Comparison of ENCODE assay signal across 9 cellular contexts in genomic region chr5:157563373-157564148, GRCh38. TPM values are rescaled to one million over a fixed set of nuclear protein-coding genes. Genes with fewer than 3 reads are reported as not detected.
A peak's percentile ranks its signal among the peaks of the same experiment; 100 is the strongest.
DNase-seq lines count a peak whose midpoint lies in the region; ATAC-seq, FAIRE-seq and TF ChIP-seq lines count a peak whose summit lies in the region.
"Had no signal": no experiment of that assay in that cellular context is flagged by ENCODE, and none has a peak within 500 bp of the region (broad histone marks: within the 10 kb centered on the region; RNA-seq: fewer than 3 reads in every experiment).

No MANE protein-coding gene starts in this region.

- no peaks in the 10 kb centered on the region; the same call in 1 of the 2 replicates for H3K9me2 ChIP-seq in PC-3 (replicated peaks; ENCODE audit: low read length)

- CTCF ChIA-PET in AG04449 (lab: Yijun Ruan, JAX) (interaction anchor here (1.3 to 4.2 kb wide), 3 partner anchors 8 to 221 kb away, joined by 3 to 16 read pairs (median 7); partner anchors contain the start of gene LSM11), PC-3 (lab: Charles Lee) (no interaction called here)
- CTCF ChIA-PET in naive thymus-derived CD4-positive, alpha-beta T cell (lab: Charles Lee), result no interaction called here

- H3K9ac ChIP-seq in PC-3 (ENCODE audit: low read length) (no peak overlapping the region), neural progenitor cell (no peak overlapping the region)

- H3K79me2 ChIP-seq in PC-3 (ENCODE audit: low read length) (peaks cover 95% of the 10 kb centered on the region), neural progenitor cell (ENCODE audit: low read depth) (no peaks in the 10 kb centered on the region)

- peaks cover 25% of the 10 kb centered on the region for H3K36me3 Mint-ChIP-seq in neural progenitor cell
- peaks cover 0 to 77% (median 0%) of the 10 kb centered on the region in 5 donors for H3K36me3 Mint-ChIP-seq in naive thymus-derived CD4-positive, alpha-beta T cell

- H3K4me3 Mint-ChIP-seq in neural progenitor cell, result no peak overlapping the region
- peak overlapping the region in 1 of 10 donors; percentile 57 for H3K4me3 Mint-ChIP-seq in naive thymus-derived CD4-positive, alpha-beta T cell
- H3K4me3 Mint-ChIP-seq: activated naive CD8-positive, alpha-beta T cell treated with anti-CD3 and anti-CD28 coated beads, Interleukin-2, amount 10 ng/mL, durations not matched to agents 7 days and 5 days had no signal

- H3F3A ChIP-seq in PC-3 (ENCODE audit: low read length, unreplicated experiment) (peaks cover 11% of the 10 kb centered on the region), neural progenitor cell (ENCODE audit: low read depth) (peaks cover 3% of the 10 kb centered on the region)

- no peak for FAIRE-seq in urothelium cell line (lab: Jason Lieb, UNC)

- BruUV-seq in PC-3 (replicated peaks; lab: Mats Ljungman, UMichigan), result no TSS peak

- peaks cover 77% of the 10 kb centered on the region for H3K36me3 ChIP-seq in PC-3 (ENCODE audit: low read depth, low read length)
- no peaks in the 10 kb centered on the region for H3K36me3 ChIP-seq in neural progenitor cell
- H3K36me3 ChIP-seq in naive thymus-derived CD4-positive, alpha-beta T cell (ENCODE audit: control insufficient read depth in 2 of 3, insufficient read depth in 3 of 3, low read length in 3 of 3), result peaks cover 0 to 3% (median 0%) of the 10 kb centered on the region in 3 experiments

- intact Hi-C loops in PC-3 (cut with micrococcal nuclease), result no loop called here
- intact Hi-C loops in naive thymus-derived CD4-positive, alpha-beta T cell (cut with micrococcal nuclease), result loop anchor here in 1 of 2 donors (2.0 kb wide), 1 partner anchor 15 kb away; no protein-coding TSS in a partner anchor

- H3K27me3 Mint-ChIP-seq in neural progenitor cell (ENCODE audit: insufficient read depth, low read depth), result no peaks in the 10 kb centered on the region
- no peaks in the 10 kb centered on the region for H3K27me3 Mint-ChIP-seq in naive thymus-derived CD4-positive, alpha-beta T cell
- H3K27me3 Mint-ChIP-seq: activated naive CD8-positive, alpha-beta T cell treated with anti-CD3 and anti-CD28 coated beads, Interleukin-2, amount 10 ng/mL, durations not matched to agents 7 days and 5 days had no signal

- H3K27ac ChIP-seq in PC-3 (ENCODE audit: low read length) (peak overlapping the region; percentile 44), neural progenitor cell (no peak overlapping the region)
- H3K27ac ChIP-seq in naive thymus-derived CD4-positive, alpha-beta T cell (ENCODE audit: low read depth, low read length), result no peak overlapping the region

- DNase-seq in AG04449 (ENCODE audit: low read depth, low spot score) (peak; percentile 83), PC-3 (peak; percentile 77), dedifferentiated amniotic fluid mesenchymal stem cell (ENCODE audit: extremely low spot score) (peak; percentile 48), neural progenitor cell (ENCODE audit: low spot score) (no peak), urothelium cell line (ENCODE audit: low spot score) (no peak), inferior parietal cortex (ENCODE audit: extremely low spot score) (no peak)
- no peak for DNase-seq in naive thymus-derived CD4-positive, alpha-beta T cell
- DNase-seq: activated naive CD8-positive, alpha-beta T cell treated with anti-CD3 and anti-CD28 coated beads, Interleukin-2, amount 10 ng/mL, durations not matched to agents 7 days and 5 days had no signal

- H3K9me3 Mint-ChIP-seq in neural progenitor cell, result no peaks in the 10 kb centered on the region
- H3K9me3 Mint-ChIP-seq in naive thymus-derived CD4-positive, alpha-beta T cell, result no peaks in the 10 kb centered on the region
- H3K9me3 Mint-ChIP-seq: activated naive CD8-positive, alpha-beta T cell treated with anti-CD3 and anti-CD28 coated beads, Interleukin-2, amount 10 ng/mL, durations not matched to agents 7 days and 5 days had no signal

- H3K4me1 Mint-ChIP-seq in neural progenitor cell, result peaks cover 53% of the 10 kb centered on the region
- peaks cover 0 to 81% (median 4%) of the 10 kb centered on the region in 7 donors for H3K4me1 Mint-ChIP-seq in naive thymus-derived CD4-positive, alpha-beta T cell

- H3K27ac Mint-ChIP-seq in neural progenitor cell, result peak overlapping the region; percentile 5
- peak overlapping the region in 1 of 9 donors; percentile 82 for H3K27ac Mint-ChIP-seq in naive thymus-derived CD4-positive, alpha-beta T cell
- H3K27ac Mint-ChIP-seq: activated naive CD8-positive, alpha-beta T cell treated with anti-CD3 and anti-CD28 coated beads, Interleukin-2, amount 10 ng/mL, durations not matched to agents 7 days and 5 days had no signal

- H3K27me3 ChIP-seq in PC-3 (ENCODE audit: low read length), result no peaks in the 10 kb centered on the region
- no peaks in the 10 kb centered on the region for H3K27me3 ChIP-seq in neural progenitor cell
- no peaks in the 10 kb centered on the region for H3K27me3 ChIP-seq in naive thymus-derived CD4-positive, alpha-beta T cell (ENCODE audit: control insufficient read depth in 2 of 2, insufficient read depth in 2 of 2, low read length in 2 of 2)

- H3K9me3 ChIP-seq in PC-3 (ENCODE audit: low read length), result no peaks in the 10 kb centered on the region
- no peaks in the 10 kb centered on the region for H3K9me3 ChIP-seq in neural progenitor cell (ENCODE audit: low read depth)
- H3K9me3 ChIP-seq in naive thymus-derived CD4-positive, alpha-beta T cell (ENCODE audit: control insufficient read depth in 2 of 3, low read length in 3 of 3), result no peaks in the 10 kb centered on the region

- peaks cover 36% of the 10 kb centered on the region for H3K4me1 ChIP-seq in PC-3 (ENCODE audit: insufficient read depth, low read length)
- peaks cover 28% of the 10 kb centered on the region for H3K4me1 ChIP-seq in neural progenitor cell
- peaks cover 0 to 8% of the 10 kb centered on the region in 2 donors for H3K4me1 ChIP-seq in naive thymus-derived CD4-positive, alpha-beta T cell (ENCODE audit: control insufficient read depth in 2 of 2, insufficient read depth in 2 of 2, low read length in 2 of 2)

- H3K4me3 ChIP-seq in AG04449 (ENCODE audit: low read depth, low read length) (no peak overlapping the region), PC-3 (ENCODE audit: low read length) (no peak overlapping the region), neural progenitor cell (no peak overlapping the region)
- H3K4me3 ChIP-seq in naive thymus-derived CD4-positive, alpha-beta T cell (ENCODE audit: low read length), result no peak overlapping the region

- POLR2A ChIA-PET in AG04449 (lab: Yijun Ruan, JAX), result interaction anchor here (1.0 to 1.6 kb wide), 4 partner anchors 8 to 155 kb away, joined by 3 to 4 read pairs (median 4); no protein-coding TSS in a partner anchor
- POLR2A ChIA-PET in PC-3 (lab: Charles Lee; ENCODE audit: unreplicated experiment), result interaction anchor here (0.6 kb wide), 1 partner anchor 14 kb away, joined by 3 read pairs; no protein-coding TSS in a partner anchor
- POLR2A ChIA-PET in naive thymus-derived CD4-positive, alpha-beta T cell (lab: Charles Lee), result no interaction called here

- TF ChIP-seq CTCF in AG04449 (IDR thresholded peaks at IDR 0.05; ENCODE audit: insufficient read depth, low read length, missing control alignments) (no peak), PC-3 (conservative IDR thresholded peaks at IDR 0.05; ENCODE audit: low read depth, low read length) (no peak), neural progenitor cell (IDR thresholded peaks at IDR 0.05) (no peak)

- ATAC-seq in PC-3, result peak; percentile 78
- ATAC-seq in GM21825 (IDR thresholded peaks at IDR 0.05; ENCODE audit: unreplicated experiment), result no peak
- no peak for ATAC-seq in naive thymus-derived CD4-positive, alpha-beta T cell

- peaks cover 9% of the 10 kb centered on the region; the same call in 1 of the 2 replicates for H4K20me1 ChIP-seq in PC-3 (ENCODE audit: low read length)
- peaks cover 9% of the 10 kb centered on the region for H4K20me1 ChIP-seq in neural progenitor cell (ENCODE audit: low read depth)

- H3K4me2 ChIP-seq in PC-3 (ENCODE audit: low read length), result no peak overlapping the region
- no peak overlapping the region for H3K4me2 ChIP-seq in neural progenitor cell

- H2AFZ ChIP-seq in PC-3 (ENCODE audit: low read length) (no peak overlapping the region), neural progenitor cell (replicated peaks) (no peak overlapping the region)

RNA-seq across cellular contexts. Expression of gene ADAM19, which starts 12.0 kb away (rescaled TPM):
- total RNA-seq in PC-3 (2014; rRNA removed) (115 and 130 TPM in 2 replicates), neural progenitor cell (ENCODE audit: low replicate concordance) (11.5 and 20.9 TPM in 2 replicates)
- total RNA-seq in naive thymus-derived CD4-positive, alpha-beta T cell, result 100 to 1,000 TPM in 1 of 5 experiments, 10 to 100 TPM in 1, 1 to 10 TPM in 1, under 1 TPM in 2; 0.81 to 410 (median 7.3) TPM
- under 1 TPM; 0.10 to 0.11 TPM for polyA plus RNA-seq in naive thymus-derived CD4-positive, alpha-beta T cell

Comparison
In these comparisons a context has a peak if more than half of its experiments do, and no peak if none do; other contexts are left out.
1. DNase-seq: peak in AG04449 (single experiment), PC-3 (single experiment) and dedifferentiated amniotic fluid mesenchymal stem cell (single experiment); none in neural progenitor cell (single experiment), urothelium cell line (single experiment), inferior parietal cortex (single experiment) and naive thymus-derived CD4-positive, alpha-beta T cell (0 of 9).